Comparison of ENCODE assay signal across 9 cellular contexts in genomic region chr12:1517007-1517406, GRCh38.
DNase-seq lines count a peak whose midpoint lies in the region; ATAC-seq and TF ChIP-seq lines count a peak whose summit lies in the region.
"Had no signal": no experiment of that assay in that cellular context is flagged by ENCODE, and none has a peak within 500 bp of the region (broad histone marks: within the 10 kb centered on the region; RNA-seq: fewer than 3 reads in every experiment).

No MANE protein-coding gene starts in this region.

- no peaks in the 10 kb centered on the region for H3K36me3 ChIP-seq in ascending aorta

- TF ChIP-seq CTCF in coronary artery (IDR thresholded peaks at IDR 0.05) (no peak), progenitor cell of endocrine pancreas (IDR thresholded peaks at IDR 0.05; ENCODE audit: unreplicated experiment) (peak; percentile 77), ascending aorta (IDR thresholded peaks at IDR 0.05) (no peak)

- H3K27ac ChIP-seq in coronary artery (no peak overlapping the region), ascending aorta (no peak overlapping the region)

- DNase-seq in NCI-H146 (lab: John Stamatoyannopoulos, UW), result peak; percentile 11
- no peak for DNase-seq in NCI-H146 treated with DMSO at 0.1 percent for 48 hours (lab: John Stamatoyannopoulos, UW; ENCODE audit: unreplicated experiment)
- DNase-seq in M059J (ENCODE audit: low read depth), result peak; percentile 90
- DNase-seq in coronary artery (ENCODE audit: low spot score), result peak; percentile 41
- no peak for DNase-seq in progenitor cell of endocrine pancreas (ENCODE audit: low spot score, unreplicated experiment)
- DNase-seq in dermis blood vessel endothelial cell, result no peak
- no peak for DNase-seq in ascending aorta (ENCODE audit: low spot score in 2 of 2)
- DNase-seq: AML-193 had no signal

- H3K27me3 Mint-ChIP-seq in progenitor cell of endocrine pancreas, result peaks cover 18% of the 10 kb centered on the region

- H3K4me1 ChIP-seq in ascending aorta, result peaks cover 0 to 7% of the 10 kb centered on the region in 2 donors

- H3K36me3 Mint-ChIP-seq in progenitor cell of endocrine pancreas (ENCODE audit: insufficient read depth), result peaks cover 2% of the 10 kb centered on the region

- peaks cover 10% of the 10 kb centered on the region for H3K9me3 Mint-ChIP-seq in progenitor cell of endocrine pancreas (ENCODE audit: low read depth)

- H3K27ac Mint-ChIP-seq in progenitor cell of endocrine pancreas, result no peak overlapping the region

- H3K4me3 ChIP-seq in coronary artery (no peak overlapping the region), ascending aorta (no peak overlapping the region)

- no peaks in the 10 kb centered on the region for H3K27me3 ChIP-seq in ascending aorta

- intact Hi-C loops in ascending aorta (cut with DNase I), result no loop called here

- H3K4me1 Mint-ChIP-seq in progenitor cell of endocrine pancreas (ENCODE audit: low read depth), result peaks cover 13% of the 10 kb centered on the region

- H3K4me3 Mint-ChIP-seq in progenitor cell of endocrine pancreas (ENCODE audit: low read depth), result no peak overlapping the region

- H3K9me3 ChIP-seq in ascending aorta, result no peaks in the 10 kb centered on the region

- ATAC-seq in HG02623 (IDR thresholded peaks at IDR 0.05; ENCODE audit: unreplicated experiment), result no peak

Comparison
In these comparisons a context has a peak if more than half of its experiments do, and no peak if none do; other contexts are left out.
1. DNase-seq: peak in NCI-H146 (single experiment), M059J (single experiment) and coronary artery (single experiment); none in NCI-H146 treated with DMSO at 0.1 percent for 48 hours (single experiment), progenitor cell of endocrine pancreas (single experiment), dermis blood vessel endothelial cell (single experiment) and ascending aorta (0 of 2).